In genomic region chr16:89917773-89918452, GRCh38 we compare ENCODE assay signal across 1 cellular context.
TF ChIP-seq lines count a peak whose summit lies in the region.

No MANE protein-coding gene starts in this region.

TF ChIP-seq in A549, 52 proteins besides CTCF, POLR2A, EP300 and RAD21 (continued from another document):
- TF ChIP-seq ELK1 (IDR thresholded peaks at IDR 0.05; ENCODE audit: low read depth, low read length) (no peak), BHLHE40 (IDR thresholded peaks at IDR 0.05; ENCODE audit: low read depth, low read length) (peak; percentile 83), CBX8 (IDR thresholded peaks at IDR 0.05) (no peak), RFX5 (IDR thresholded peaks at IDR 0.05) (no peak), CHD4 (IDR thresholded peaks at IDR 0.05; ENCODE audit: borderline replicate concordance) (no peak), HEYL (CRISPR knock-in tag; IDR thresholded peaks at IDR 0.05) (no peak), MYC (IDR thresholded peaks at IDR 0.05; ENCODE audit: borderline replicate concordance, low read length) (peak; percentile 92), NPAS2 (CRISPR knock-in tag; IDR thresholded peaks at IDR 0.05; ENCODE audit: borderline replicate concordance) (no peak; the same call in 1 of the 2 replicates), KDM1A (IDR thresholded peaks at IDR 0.05; ENCODE audit: low read depth) (no peak), FOSL2 (IDR thresholded peaks at IDR 0.05) (no peak), FOSL2 (CRISPR knock-in tag; IDR thresholded peaks at IDR 0.05) (0 out of 2 replicates have a peak, but pooled peaks have one; percentile 10), SMC3 (IDR thresholded peaks at IDR 0.05) (no peak), E2F6 (IDR thresholded peaks at IDR 0.05; ENCODE audit: borderline replicate concordance, low read depth) (peak; percentile 93), BCL3 (IDR thresholded peaks at IDR 0.05) (0 out of 3 replicates have a peak, but pooled peaks have one; percentile 29)
